21 cellular contexts compared by ENCODE assay signal in genomic region chr2:241224851-241225438, GRCh38. TPM values are rescaled to one million over a fixed set of nuclear protein-coding genes. Genes with fewer than 3 reads are reported as not detected.
DNase-seq lines count a peak whose midpoint lies in the region; ATAC-seq and TF ChIP-seq lines count a peak whose summit lies in the region.
"Had no signal": no experiment of that assay in that cellular context is flagged by ENCODE, and none has a peak within 500 bp of the region (broad histone marks: within the 10 kb centered on the region; RNA-seq: fewer than 3 reads in every experiment).

No MANE protein-coding gene starts in this region.

- in situ Hi-C loops in GM23248 (cut with MboI) = no loop called here

- no peaks in the 10 kb centered on the region for H3K9me2 ChIP-seq in GM23338 (ENCODE audit: insufficient read depth)
- H3K9me2 ChIP-seq in GM23248 (ENCODE audit: insufficient read depth) = no peaks in the 10 kb centered on the region

- H3K9ac ChIP-seq in GM23248 = no peak overlapping the region

- H4K20me1 ChIP-seq in GM23338 (replicated peaks; ENCODE audit: insufficient read depth) (peaks cover 15% of the 10 kb centered on the region), GM23248 (ENCODE audit: insufficient read depth) (no peaks in the 10 kb centered on the region)

- peaks cover 34% of the 10 kb centered on the region for H3K36me3 Mint-ChIP-seq in GM23338 (ENCODE audit: low read depth)
- peaks cover 56% of the 10 kb centered on the region for H3K36me3 Mint-ChIP-seq in activated T-helper 17 cell treated with anti-CD3 and anti-CD28 coated beads, Interleukin-2, amount 50 U/mL, for 72 hours (ENCODE audit: low read depth)
- peaks cover 21% of the 10 kb centered on the region for H3K36me3 Mint-ChIP-seq in osteocyte (ENCODE audit: unreplicated experiment)

- H3K36me3 ChIP-seq in GM23338 (ENCODE audit: insufficient read depth) (peaks cover 2% of the 10 kb centered on the region; the same call in 1 of the 2 replicates), GM23248 (ENCODE audit: low read depth) (peaks cover 21% of the 10 kb centered on the region)

- no peaks in the 10 kb centered on the region; the same call in 2 of the 3 replicates for H3K9me3 Mint-ChIP-seq in GM23338
- no peaks in the 10 kb centered on the region for H3K9me3 Mint-ChIP-seq in activated T-helper 17 cell treated with anti-CD3 and anti-CD28 coated beads, Interleukin-2, amount 50 U/mL, for 72 hours
- no peaks in the 10 kb centered on the region for H3K9me3 Mint-ChIP-seq in osteocyte (ENCODE audit: unreplicated experiment)
- H3K9me3 Mint-ChIP-seq: CD8-positive, alpha-beta memory T cell; T-cell had no signal

- H3K27ac ChIP-seq in GM23338 (ENCODE audit: low read depth) (no peak overlapping the region), GM23248 (no peak overlapping the region)
- H3K27ac ChIP-seq: ascending aorta, testis had no signal

- H3K4me3 ChIP-seq in GM23338 (no peak overlapping the region), GM23248 (no peak overlapping the region)
- H3K4me3 ChIP-seq: ascending aorta, testis had no signal

- H3K27me3 Mint-ChIP-seq in GM23338 (ENCODE audit: insufficient read depth, low read depth, poor library complexity) (peaks cover 29% of the 10 kb centered on the region), osteocyte (ENCODE audit: unreplicated experiment) (no peaks in the 10 kb centered on the region)
- no peaks in the 10 kb centered on the region for H3K27me3 Mint-ChIP-seq in activated T-helper 17 cell treated with anti-CD3 and anti-CD28 coated beads, Interleukin-2, amount 50 U/mL, for 72 hours
- H3K27me3 Mint-ChIP-seq: CD8-positive, alpha-beta memory T cell; T-cell had no signal

- H3K27me3 ChIP-seq in GM23338 (ENCODE audit: insufficient read depth) (no peaks in the 10 kb centered on the region), GM23248 (replicated peaks; ENCODE audit: insufficient read depth) (no peaks in the 10 kb centered on the region)
- H3K27me3 ChIP-seq: ascending aorta, testis had no signal

- H3F3A ChIP-seq in GM23338 (replicated peaks; ENCODE audit: low read depth) = 0 out of 2 replicates have a peak, but pooled peaks cover 3% of the 10 kb centered on the region
- H3F3A ChIP-seq in GM23248 (ENCODE audit: insufficient read depth) = peaks cover 54% of the 10 kb centered on the region

- TF ChIP-seq CTCF in GM23338 (conservative IDR thresholded peaks at IDR 0.05; ENCODE audit: low read depth in 2 of 2) (no peak), osteocyte (IDR thresholded peaks at IDR 0.05) (no peak)

- H2AFZ ChIP-seq in GM23338 (no peak overlapping the region), GM23248 (no peak overlapping the region)

- DNase-seq in GM23338 (ENCODE audit: low spot score) (no peak), left ventricle myocardium superior (peak; percentile 29), osteocyte (ENCODE audit: extremely low spot score, unreplicated experiment) (no peak), GM23248 (no peak), Ammon's horn (ENCODE audit: low spot score) (no peak)
- DNase-seq: activated CD4-positive, alpha-beta T cell treated with anti-CD3 and anti-CD28 coated beads, Interleukin-2, amount 50 U/mL, for 1 hour; activated CD8-positive, alpha-beta memory T cell treated with anti-CD3 and anti-CD28 coated beads, Interleukin-2, amount 50 U/mL, for 4 hours; activated gamma-delta T cell treated with Interleukin-2 at 50 U/mL for 16 hours; DND-41; Karpas-422; NCI-H1105; NCI-H2107; NCI-H510A treated with DMSO at 0.1 percent for 48 hours; RPMI8226; stimulated activated CD4-positive, alpha-beta T cell treated with anti-CD3 and anti-CD28 coated beads, Interleukin-12 subunit alpha, Interleukin-12 subunit beta, amount 100 ng/mL, for 4 hours; T-cell had no signal

- H3K27ac Mint-ChIP-seq in GM23338 (peak overlapping the region; percentile 89; the same call in 1 of the 2 replicates), osteocyte (ENCODE audit: unreplicated experiment) (peak overlapping the region; percentile 66)
- peak overlapping the region; percentile 81 for H3K27ac Mint-ChIP-seq in activated T-helper 17 cell treated with anti-CD3 and anti-CD28 coated beads, Interleukin-2, amount 50 U/mL, for 72 hours

- no peak overlapping the region for H3K4me3 Mint-ChIP-seq in GM23338
- H3K4me3 Mint-ChIP-seq in activated T-helper 17 cell treated with anti-CD3 and anti-CD28 coated beads, Interleukin-2, amount 50 U/mL, for 72 hours = no peak overlapping the region
- no peak overlapping the region for H3K4me3 Mint-ChIP-seq in osteocyte (ENCODE audit: unreplicated experiment)
- H3K4me3 Mint-ChIP-seq: T-cell had no signal

- no peak overlapping the region for H3K4me2 ChIP-seq in GM23338
- no peak overlapping the region for H3K4me2 ChIP-seq in GM23248 (ENCODE audit: unreplicated experiment)

- 66% methylated on average over 8 of the region's 8 CpGs for WGBS in GM23248 (ENCODE audit: low coverage in 1 of 2, low lambda C conversion rate in 2 of 2, missing lambda C conversion rate in 2 of 2), 2 experiments

- H3K4me1 ChIP-seq in GM23338 (ENCODE audit: insufficient read depth) (peaks cover 3% of the 10 kb centered on the region; the same call in 1 of the 2 replicates), GM23248 (ENCODE audit: insufficient read depth) (peaks cover 19% of the 10 kb centered on the region)
- H3K4me1 ChIP-seq: ascending aorta had no signal

- ATAC-seq in GM23338 (no peak), left ventricle myocardium superior (no peak), HG03439 (IDR thresholded peaks at IDR 0.05; ENCODE audit: unreplicated experiment) (no peak)
- no peak for ATAC-seq in activated T-helper 17 cell treated with anti-CD3 and anti-CD28 coated beads, Interleukin-2, amount 50 U/mL, for 72 hours (replicated peaks)
- ATAC-seq: T-cell had no signal

- H3K9me3 ChIP-seq in GM23248 (ENCODE audit: low read depth) = no peaks in the 10 kb centered on the region
- H3K9me3 ChIP-seq: ascending aorta, testis had no signal

- H3K4me1 Mint-ChIP-seq in GM23338 (peaks cover 19% of the 10 kb centered on the region), osteocyte (ENCODE audit: unreplicated experiment) (peaks cover 12% of the 10 kb centered on the region)
- H3K4me1 Mint-ChIP-seq in activated T-helper 17 cell treated with anti-CD3 and anti-CD28 coated beads, Interleukin-2, amount 50 U/mL, for 72 hours = peaks cover 10% of the 10 kb centered on the region

- intact Hi-C loops in left ventricle myocardium superior (cut with micrococcal nuclease) = no loop called here

- H3K79me2 ChIP-seq in GM23338 (replicated peaks; ENCODE audit: insufficient read depth) = peaks cover 18% of the 10 kb centered on the region
- peaks cover 10% of the 10 kb centered on the region; the same call in 1 of the 2 replicates for H3K79me2 ChIP-seq in GM23248 (ENCODE audit: insufficient read depth)

TF ChIP-seq in GM23338, 12 proteins besides CTCF, POLR2A, EP300 and RAD21:
- no peak for TF ChIP-seq REST (IDR thresholded peaks at IDR 0.05; ENCODE audit: unreplicated experiment)
- TF ChIP-seq ZNF331 (CRISPR knock-in tag; IDR thresholded peaks at IDR 0.05; ENCODE audit: low read depth) = no peak
- no peak for TF ChIP-seq EZH2phosphoT487 (IDR thresholded peaks at IDR 0.05; ENCODE audit: unreplicated experiment)
- TF ChIP-seq CREB1 (CRISPR knock-in tag; IDR thresholded peaks at IDR 0.05; ENCODE audit: low read depth) = no peak
- no peak for TF ChIP-seq POLR2AphosphoS5 (IDR thresholded peaks at IDR 0.05; ENCODE audit: low read depth)
- TF ChIP-seq NANOG (IDR thresholded peaks at IDR 0.05; ENCODE audit: borderline replicate concordance) = no peak

RNA-seq across cellular contexts. Expression of gene ANO7, which starts 36.5 kb away (rescaled TPM):
- total RNA-seq in GM23338 (2014; rRNA removed; shearing (Covaris generic)) = 3.3 and 5.1 TPM in 2 replicates
- polyA plus RNA-seq in GM23338 (2016; fragmentation: Nextera tagmentation; extraction: Ambion mirVana) (3.6 and 4.0 TPM in 2 replicates), GM23248 (2016; fragmentation: Nextera tagmentation; extraction: Ambion mirVana) (2.6 TPM in 2 replicates)
- total RNA-seq in activated T-helper 17 cell treated with anti-CD3 and anti-CD28 coated beads, Interleukin-2, amount 50 U/mL, for 72 hours = 10 to 100 TPM in 1 of 2 donors, 1 to 10 TPM in 1; 1.6 to 12.8 TPM
- total RNA-seq in left ventricle myocardium superior (1.1 TPM), osteocyte (1.3 TPM in 2 replicates)
- 0.22 and 0.38 TPM in 2 replicates for total RNA-seq in GM23248 (2014; rRNA removed; shearing (Covaris generic))
- polyA plus RNA-seq: CD8-positive, alpha-beta memory T cell had no signal
